Comparison of ENCODE assay signal across 8 cellular contexts in genomic region chr7:121440857-121441503, GRCh38. TPM values are rescaled to one million over a fixed set of nuclear protein-coding genes. Genes with fewer than 3 reads are reported as not detected.
DNase-seq lines count a peak whose midpoint lies in the region; ATAC-seq and TF ChIP-seq lines count a peak whose summit lies in the region.
"Had no signal": no experiment of that assay in that cellular context is flagged by ENCODE, and none has a peak within 500 bp of the region (broad histone marks: within the 10 kb centered on the region; RNA-seq: fewer than 3 reads in every experiment).

No MANE protein-coding gene starts in this region.

- H3K9me3 ChIP-seq in duodenal mucosa (ENCODE audit: control insufficient read depth in 1 of 2, low read length in 2 of 2) (no peaks in the 10 kb centered on the region), skeletal muscle satellite cell (replicated peaks; ENCODE audit: low read length) (no peaks in the 10 kb centered on the region), esophagus squamous epithelium (no peaks in the 10 kb centered on the region)

- intact Hi-C loops in esophagus squamous epithelium (cut with DNase I) = no loop called here

- 76 to 85% methylated on average over 18 of the region's 18 CpGs for WGBS in esophagus squamous epithelium, 2 donors

- H3K27ac ChIP-seq in duodenal mucosa (ENCODE audit: low read depth, low read length) (no peak overlapping the region), esophagus squamous epithelium (peak overlapping the region in 2 of 4 donors; percentile 42 to 44)

- H3K9ac ChIP-seq in duodenal mucosa (ENCODE audit: low read depth in 1 of 2, low read length in 2 of 2) = peak overlapping the region; percentile 4 to 46
- no peak overlapping the region for H3K9ac ChIP-seq in skeletal muscle satellite cell (ENCODE audit: low read depth, low read length)

- no peaks in the 10 kb centered on the region for H3K36me3 ChIP-seq in duodenal mucosa (ENCODE audit: control insufficient read depth in 1 of 2, insufficient read depth in 2 of 2, low read length in 2 of 2)
- H3K36me3 ChIP-seq in skeletal muscle satellite cell (ENCODE audit: insufficient read depth, low read length) = no peaks in the 10 kb centered on the region
- no peaks in the 10 kb centered on the region for H3K36me3 ChIP-seq in esophagus squamous epithelium
- H3K36me3 ChIP-seq: heart right ventricle had no signal

- peak overlapping the region; percentile 64 for H3K4me2 ChIP-seq in skeletal muscle satellite cell (ENCODE audit: low read length)

- peak; percentile 45 for ATAC-seq in GM18511 (IDR thresholded peaks at IDR 0.05; ENCODE audit: unreplicated experiment)
- no peak for ATAC-seq in GM21717 (IDR thresholded peaks at IDR 0.05; ENCODE audit: unreplicated experiment)

- no peak for TF ChIP-seq POLR2A in esophagus squamous epithelium (IDR thresholded peaks at IDR 0.05)

- peak overlapping the region; percentile 36 to 58 for H3K4me3 ChIP-seq in duodenal mucosa (ENCODE audit: low read depth in 1 of 2, low read length in 2 of 2)
- H3K4me3 ChIP-seq in skeletal muscle satellite cell (ENCODE audit: low read length) = no peak overlapping the region
- H3K4me3 ChIP-seq in esophagus squamous epithelium = peak overlapping the region in 1 of 4 donors; percentile 32

- H3K4me1 ChIP-seq in duodenal mucosa (ENCODE audit: control insufficient read depth in 1 of 2, insufficient read depth in 2 of 2, low read length in 2 of 2) (peaks cover 8 to 16% of the 10 kb centered on the region in 2 donors), skeletal muscle satellite cell (ENCODE audit: control insufficient read depth, insufficient read depth, low read length) (peaks cover 13% of the 10 kb centered on the region), esophagus squamous epithelium (peaks cover 0 to 24% (median 11%) of the 10 kb centered on the region in 3 donors)

- DNase-seq in NAMALWA (ENCODE audit: low spot score) = peak; percentile 28
- DNase-seq in iPS-NIHi11 (ENCODE audit: low spot score) = no peak
- no peak for DNase-seq in esophagus squamous epithelium (lab: John Stamatoyannopoulos, UW)

- no peak for TF ChIP-seq CTCF in esophagus squamous epithelium (IDR thresholded peaks at IDR 0.05)

- no peaks in the 10 kb centered on the region for H3K27me3 ChIP-seq in duodenal mucosa (ENCODE audit: control insufficient read depth in 1 of 2, insufficient read depth in 2 of 2, low read length in 2 of 2)
- H3K27me3 ChIP-seq in skeletal muscle satellite cell (ENCODE audit: control insufficient read depth, insufficient read depth, low read length) = no peaks in the 10 kb centered on the region
- H3K27me3 ChIP-seq in esophagus squamous epithelium = no peaks in the 10 kb centered on the region
- H3K27me3 ChIP-seq: heart right ventricle had no signal

RNA-seq across cellular contexts. Expression of gene FAM3C, which starts 44.9 kb away (rescaled TPM):
- 41.7 and 46.6 TPM in 2 replicates for total RNA-seq in skeletal muscle satellite cell (2012; rRNA removed)
- 10 to 100 TPM; 21.8 to 48.1 (median 45.8) TPM for total RNA-seq in esophagus squamous epithelium
